10 cellular contexts compared by ENCODE assay signal in the genomic region with DNA sequence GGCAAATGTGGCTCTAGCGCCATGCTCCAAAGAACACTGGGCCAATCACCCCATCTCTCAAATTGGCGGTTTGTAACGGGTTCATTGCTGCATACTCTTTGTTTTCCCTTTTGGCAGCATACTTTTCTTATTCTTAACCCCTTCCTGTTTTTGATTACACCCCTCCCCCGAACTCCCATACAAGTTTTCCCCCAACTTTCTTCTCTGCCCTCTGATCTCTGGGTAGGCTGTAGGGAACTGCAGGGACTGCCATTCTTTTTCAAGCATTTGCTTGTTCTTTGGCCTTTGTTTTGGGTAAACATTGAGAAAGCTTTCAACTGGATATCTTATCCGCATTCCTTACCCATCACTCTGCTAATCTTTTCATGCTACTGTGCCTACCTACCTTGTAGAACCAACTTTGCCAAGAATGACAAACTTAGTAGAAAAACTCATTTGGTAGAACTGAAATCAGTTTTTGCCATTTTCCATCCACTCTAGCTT. TPM values are rescaled to one million over a fixed set of nuclear protein-coding genes. Genes with fewer than 3 reads are reported as not detected.
A peak's percentile ranks its signal among the peaks of the same experiment; 100 is the strongest.
DNase-seq lines count a peak whose midpoint lies in the region; ATAC-seq and TF ChIP-seq lines count a peak whose summit lies in the region.
"Had no signal": no experiment of that assay in that cellular context is flagged by ENCODE, and none has a peak within 500 bp of the region (broad histone marks: within the 10 kb centered on the region; RNA-seq: fewer than 3 reads in every experiment).

No MANE protein-coding gene starts in this region.

- H2AFZ ChIP-seq in PC-3 (ENCODE audit: low read length) (no peak overlapping the region), Karpas-422 (ENCODE audit: low read length) (no peak overlapping the region)

- H3K36me3 ChIP-seq in PC-3 (ENCODE audit: low read depth, low read length) (no peaks in the 10 kb centered on the region), rectal smooth muscle tissue (ENCODE audit: control insufficient read depth, insufficient read depth, low read length) (no peaks in the 10 kb centered on the region), Karpas-422 (ENCODE audit: insufficient read depth, low read length) (no peaks in the 10 kb centered on the region)

- intact Hi-C loops in PC-3 (cut with micrococcal nuclease) (loop anchor here (5.0 kb wide), 3 partner anchors 50 to 185 kb away; no protein-coding TSS in a partner anchor), right cardiac atrium (cut with DNase I) (loop anchor here in 1 of 4 donors (5.0 to 10.0 kb wide), 2 partner anchors 50 to 167 kb away; no protein-coding TSS in a partner anchor)

- H3K4me1 ChIP-seq in PC-3 (ENCODE audit: insufficient read depth, low read length) (peaks cover 5% of the 10 kb centered on the region; the same call in 1 of the 2 replicates), right cardiac atrium (ENCODE audit: control insufficient read depth, insufficient read depth, low read length) (no peaks in the 10 kb centered on the region), rectal smooth muscle tissue (ENCODE audit: control insufficient read depth, insufficient read depth, low read length) (peaks cover 5% of the 10 kb centered on the region), Karpas-422 (ENCODE audit: low read length) (peaks cover 19% of the 10 kb centered on the region)

- H3K79me2 ChIP-seq in PC-3 (ENCODE audit: low read length) (no peaks in the 10 kb centered on the region), Karpas-422 (ENCODE audit: low read length) (no peaks in the 10 kb centered on the region)

- H3K9me2 ChIP-seq in PC-3 (replicated peaks; ENCODE audit: low read length) (no peaks in the 10 kb centered on the region), Karpas-422 (replicated peaks; ENCODE audit: insufficient read depth, low read length) (no peaks in the 10 kb centered on the region)

- H3K9ac ChIP-seq in PC-3 (ENCODE audit: low read length), result no peak overlapping the region
- H3K9ac ChIP-seq in rectal smooth muscle tissue (ENCODE audit: low read length), result no peak overlapping the region
- no peak overlapping the region for H3K9ac ChIP-seq in Karpas-422 (ENCODE audit: low read length)

- BruUV-seq in PC-3 (replicated peaks; lab: Mats Ljungman, UMichigan), result no TSS peak

- no peak for ATAC-seq in PC-3
- no peak for ATAC-seq in right cardiac atrium
- no peak for ATAC-seq in GM21390 (IDR thresholded peaks at IDR 0.05; ENCODE audit: unreplicated experiment)
- ATAC-seq: left colon had no signal

- H4K20me1 ChIP-seq in PC-3 (ENCODE audit: low read length) (no peaks in the 10 kb centered on the region), Karpas-422 (ENCODE audit: insufficient read depth, low read depth, low read length) (no peaks in the 10 kb centered on the region)

- TF ChIP-seq CTCF in PC-3 (conservative IDR thresholded peaks at IDR 0.05; ENCODE audit: low read depth, low read length), result no peak

- POLR2A ChIA-PET in PC-3 (lab: Charles Lee; ENCODE audit: unreplicated experiment), result no interaction called here

- H3K4me3 ChIP-seq in PC-3 (ENCODE audit: low read length) (no peak overlapping the region), right cardiac atrium (ENCODE audit: low read length) (peak overlapping the region; percentile 78), rectal smooth muscle tissue (ENCODE audit: low read length) (peak overlapping the region; percentile 87), Karpas-422 (ENCODE audit: low read length) (no peak overlapping the region)

- DNase-seq in ELF-1 (ENCODE audit: low read depth, low spot score) (peak; percentile 45), PC-3 (no peak), right cardiac atrium (no peak), GOT3 (lab: John Stamatoyannopoulos, UW) (no peak), Karpas-422 (no peak), NCI-H69 (lab: John Stamatoyannopoulos, UW) (no peak)
- DNase-seq: NK-92 treated with Interleukin-12 subunit alpha and Interleukin-12 subunit beta, amount 100 ng/mL, for 24 hours had no signal

- WGBS in right cardiac atrium, result 57% methylated on average over 5 of the region's 5 CpGs

- no peak overlapping the region for H3K27ac ChIP-seq in PC-3 (ENCODE audit: low read length)
- H3K27ac ChIP-seq in right cardiac atrium (ENCODE audit: low read length), result peak overlapping the region; percentile 50
- H3K27ac ChIP-seq in rectal smooth muscle tissue (ENCODE audit: low read depth, low read length), result no peak overlapping the region
- H3K27ac ChIP-seq in Karpas-422 (ENCODE audit: low read length), result no peak overlapping the region

- peak overlapping the region; percentile 100; the same call in 1 of the 2 replicates for H3K4me2 ChIP-seq in PC-3 (ENCODE audit: low read length)
- H3K4me2 ChIP-seq in Karpas-422 (ENCODE audit: low read depth, low read length, poor library complexity, severe bottlenecking), result no peak overlapping the region

- no peaks in the 10 kb centered on the region for H3K27me3 ChIP-seq in PC-3 (ENCODE audit: low read length)
- no peaks in the 10 kb centered on the region for H3K27me3 ChIP-seq in right cardiac atrium (ENCODE audit: control insufficient read depth, insufficient read depth)
- no peaks in the 10 kb centered on the region for H3K27me3 ChIP-seq in rectal smooth muscle tissue (ENCODE audit: control insufficient read depth, insufficient read depth, low read length)
- no peaks in the 10 kb centered on the region for H3K27me3 ChIP-seq in Karpas-422 (ENCODE audit: low read length)

- CTCF ChIA-PET in PC-3 (lab: Charles Lee), result no interaction called here

- H3K9me3 ChIP-seq in PC-3 (ENCODE audit: low read length) (no peaks in the 10 kb centered on the region), right cardiac atrium (ENCODE audit: control insufficient read depth, low read length) (no peaks in the 10 kb centered on the region), Karpas-422 (ENCODE audit: low read length) (no peaks in the 10 kb centered on the region)

- H3F3A ChIP-seq in PC-3 (ENCODE audit: low read length, unreplicated experiment), result no peaks in the 10 kb centered on the region

RNA-seq across cellular contexts. Expression of gene PPM1L, which starts 1.6 kb away (rescaled TPM):
- total RNA-seq in PC-3 (2014; rRNA removed), result 2.4 and 7.0 TPM in 2 replicates
- total RNA-seq in right cardiac atrium, result 10 to 100 TPM; 23.4 to 31.7 (median 27.2) TPM
- polyA plus RNA-seq in right cardiac atrium, result 6.1 TPM
- 1.8 and 3.4 TPM in 2 replicates for total RNA-seq in Karpas-422 (2014; rRNA removed; shearing (Covaris generic); ENCODE audit: low replicate concordance)

Comparison
In these comparisons a context has a peak if more than half of its experiments do, and no peak if none do; other contexts are left out.
1. H3K4me3 ChIP-seq: peak in right cardiac atrium (single experiment) and rectal smooth muscle tissue (single experiment); none in PC-3 (single experiment) and Karpas-422 (single experiment).